In the genomic region with DNA sequence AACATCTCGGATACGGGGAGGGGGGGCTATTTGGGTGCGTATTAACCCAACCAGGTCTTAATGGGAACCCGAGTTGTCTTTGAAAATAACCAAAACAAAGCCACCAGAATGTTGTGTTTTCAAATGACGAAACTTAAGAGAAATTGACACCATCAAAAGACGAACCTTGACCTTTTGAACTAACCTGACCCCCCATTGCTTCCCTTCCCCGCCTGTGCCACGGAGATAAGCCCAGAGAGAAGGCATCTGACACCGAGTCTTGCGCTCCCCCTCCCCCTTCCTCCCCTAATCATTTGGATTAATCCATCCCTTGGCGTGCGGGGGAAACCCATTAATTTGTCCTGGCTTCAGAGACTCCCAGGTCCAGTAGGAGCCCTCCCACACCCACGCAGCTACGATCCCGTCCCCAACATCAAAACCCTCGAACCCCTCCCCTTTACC, we compare ENCODE assay signal across 10 cellular contexts. TPM values are rescaled to one million over a fixed set of nuclear protein-coding genes. Genes with fewer than 3 reads are reported as not detected.
DNase-seq lines count a peak whose midpoint lies in the region; ATAC-seq and TF ChIP-seq lines count a peak whose summit lies in the region.
"Had no signal": no experiment of that assay in that cellular context is flagged by ENCODE, and none has a peak within 500 bp of the region (broad histone marks: within the 10 kb centered on the region; RNA-seq: fewer than 3 reads in every experiment).

No MANE protein-coding gene starts in this region.

- H2BK15ac ChIP-seq in IMR-90 (ENCODE audit: low read depth, low read length) = no peak overlapping the region

- TF ChIP-seq RAD21 in IMR-90 (IDR thresholded peaks at IDR 0.05; ENCODE audit: low read length) = no peak

- H3K27me3 Mint-ChIP-seq in mesothelial cell of epicardium (ENCODE audit: low read depth) = peaks cover 1% of the 10 kb centered on the region

- no peaks in the 10 kb centered on the region for H3K36me3 Mint-ChIP-seq in mesothelial cell of epicardium

- 29% methylated on average over 7 of the region's 16 CpGs; no CpG with 5 or more reads in 1 of the 2 experiments for WGBS in IMR-90 (ENCODE audit: extremely low coverage in 2 of 2, insufficient read length in 1 of 2), 2 experiments
- 21% methylated on average over 16 of the region's 16 CpGs for WGBS in body of pancreas, 2 donors
- WGBS in spleen, 5 donors = 17 to 30% (median 23%) methylated on average over 16 of the region's 16 CpGs

- intact Hi-C loops in IMR-90 (cut with micrococcal nuclease) (no loop called here), body of pancreas (cut with DNase I) (no loop called here), spleen (cut with DNase I; ENCODE audit: low total_unique reads) (no loop called here), left colon (cut with DNase I, micrococcal nuclease) (no loop called here)

- peak overlapping the region; percentile 43 for H3K4ac ChIP-seq in IMR-90 (ENCODE audit: low read depth, low read length)

- no peak for TF ChIP-seq POLR2A in IMR-90 (IDR thresholded peaks at IDR 0.05; ENCODE audit: low read depth, low read length)
- no peak for TF ChIP-seq POLR2A in body of pancreas (IDR thresholded peaks at IDR 0.05)
- no peak for TF ChIP-seq POLR2A in spleen (IDR thresholded peaks at IDR 0.05)

- POLR2A ChIA-PET in IMR-90 (lab: Charles Lee; ENCODE audit: unreplicated experiment) = no interaction called here

- H3K9ac ChIP-seq in IMR-90 (ENCODE audit: low read depth, low read length) = no peak overlapping the region

- H3K27ac ChIP-seq in IMR-90 (ENCODE audit: insufficient read depth, low read length) = no peak overlapping the region
- peak overlapping the region; percentile 10 to 92 (median 88) for H3K27ac ChIP-seq in body of pancreas
- no peak overlapping the region for H3K27ac ChIP-seq in spleen

- BruUV-seq in IMR-90 (replicated peaks; lab: Mats Ljungman, UMichigan) = no TSS peak

- peaks cover 5% of the 10 kb centered on the region; the same call in 1 of the 2 replicates for H3K9me1 ChIP-seq in IMR-90 (ENCODE audit: insufficient read depth, low read length)

- H3K9me3 ChIP-seq in BE2C (no peaks in the 10 kb centered on the region), IMR-90 (ENCODE audit: control insufficient read depth, insufficient read depth, low read length) (no peaks in the 10 kb centered on the region), body of pancreas (no peaks in the 10 kb centered on the region), spleen (no peaks in the 10 kb centered on the region)
- H3K9me3 ChIP-seq: ovary had no signal

- 0 out of 2 replicates have a peak, but pooled peaks cover 8% of the 10 kb centered on the region for H4K20me1 ChIP-seq in IMR-90 (ENCODE audit: insufficient read depth, low read length)

- no peak overlapping the region for H4K5ac ChIP-seq in IMR-90 (ENCODE audit: low read depth, low read length)

- H3K4me3 Mint-ChIP-seq in mesothelial cell of epicardium = peak overlapping the region; percentile 77

- no peak overlapping the region for H2BK5ac ChIP-seq in IMR-90 (ENCODE audit: low read depth, low read length, poor library complexity, severe bottlenecking)

- peaks cover 11 to 25% of the 10 kb centered on the region in 2 experiments; a peak in 3 of 4 replicates for H3K79me1 ChIP-seq in IMR-90 (ENCODE audit: low read depth in 1 of 2, low read length in 2 of 2)

- no peak overlapping the region for H2BK120ac ChIP-seq in IMR-90 (ENCODE audit: low read depth, low read length)

- H3K27me3 ChIP-seq in BE2C (no peaks in the 10 kb centered on the region), IMR-90 (ENCODE audit: control insufficient read depth, insufficient read depth, low read length) (no peaks in the 10 kb centered on the region), body of pancreas (no peaks in the 10 kb centered on the region), spleen (replicated peaks in 1 of 7) (peaks cover 0 to 73% (median 40%) of the 10 kb centered on the region in 7 donors)
- H3K27me3 ChIP-seq: ovary had no signal

- H3K14ac ChIP-seq in IMR-90 (replicated peaks; ENCODE audit: low read depth, low read length) = no peak overlapping the region

- CTCF ChIA-PET in IMR-90 (lab: Yijun Ruan, JAX) = no interaction called here

- dilution Hi-C loops in IMR-90 (cut with HindIII; ENCODE audit: low sequenced_read_pairs, unreplicated experiment) = no loop called here

- no peak overlapping the region for H2BK20ac ChIP-seq in IMR-90 (ENCODE audit: low read depth, low read length)

- no peaks in the 10 kb centered on the region for H3K9me3 Mint-ChIP-seq in mesothelial cell of epicardium

- H3K36me3 ChIP-seq in BE2C (no peaks in the 10 kb centered on the region), IMR-90 (ENCODE audit: control insufficient read depth, insufficient read depth, low read length) (no peaks in the 10 kb centered on the region), body of pancreas (replicated peaks in 1 of 2; ENCODE audit: insufficient read depth in 1 of 2, low read depth in 2 of 2) (no peaks in the 10 kb centered on the region), spleen (no peaks in the 10 kb centered on the region)
- H3K36me3 ChIP-seq: ovary had no signal

- H3K4me2 ChIP-seq in IMR-90 (ENCODE audit: low read depth, low read length) = no peak overlapping the region; the same call in 1 of the 2 replicates

- H3K4me3 ChIP-seq in BE2C (ENCODE audit: low read depth, low read length) (peak overlapping the region; percentile 75), IMR-90 (ENCODE audit: insufficient read depth, low read depth, low read length) (no peak overlapping the region), body of pancreas (no peak overlapping the region), spleen (peak overlapping the region in 3 of 8 donors; percentile 37 to 74 (median 48))

- H3K4me1 ChIP-seq in BE2C (peaks cover 4% of the 10 kb centered on the region; the same call in 1 of the 2 replicates), IMR-90 (ENCODE audit: control insufficient read depth, insufficient read depth, low read length) (peaks cover 12% of the 10 kb centered on the region), body of pancreas (peaks cover 41% of the 10 kb centered on the region), spleen (peaks cover 19 to 64% (median 58%) of the 10 kb centered on the region in 6 donors)

- peak overlapping the region in 1 of 2 experiments; percentile 93; a peak in 3 of 4 replicates for H4K8ac ChIP-seq in IMR-90 (ENCODE audit: low read depth in 2 of 2, low read length in 2 of 2)

- H4K91ac ChIP-seq in IMR-90 (ENCODE audit: insufficient read depth, low read depth, low read length) = no peak overlapping the region

- H3K27ac Mint-ChIP-seq in mesothelial cell of epicardium = peak overlapping the region; percentile 93

- peaks cover 35% of the 10 kb centered on the region for H3K4me1 Mint-ChIP-seq in mesothelial cell of epicardium

- no peak overlapping the region for H3K18ac ChIP-seq in IMR-90 (ENCODE audit: low read depth, low read length)

- H2AK9ac ChIP-seq in IMR-90 (replicated peaks; ENCODE audit: low read depth, low read length, poor library complexity) = no peak overlapping the region

- no peak overlapping the region for H3K56ac ChIP-seq in IMR-90 (ENCODE audit: extremely low read depth, insufficient read depth, low read length)

- no peak for ATAC-seq in IMR-90 (ENCODE audit: low read depth)
- ATAC-seq in body of pancreas = no peak
- no peak for ATAC-seq in left colon
- ATAC-seq in HG02884 (IDR thresholded peaks at IDR 0.05; ENCODE audit: unreplicated experiment) = no peak

- H2AK5ac ChIP-seq in IMR-90 (ENCODE audit: low read depth, low read length) = peak overlapping the region; percentile 40; the same call in 1 of the 2 replicates

- no peak for TF ChIP-seq CTCF in BE2C (IDR thresholded peaks at IDR 0.05; ENCODE audit: low read depth, low read length)
- TF ChIP-seq CTCF in IMR-90 (conservative IDR thresholded peaks at IDR 0.05; ENCODE audit: low read depth, low read length) = no peak
- no peak for TF ChIP-seq CTCF in body of pancreas (IDR thresholded peaks at IDR 0.05)
- no peak for TF ChIP-seq CTCF in mesothelial cell of epicardium (IDR thresholded peaks at IDR 0.05; ENCODE audit: unreplicated experiment)
- no peak for TF ChIP-seq CTCF in spleen (IDR thresholded peaks at IDR 0.05 in 8 of 11, conservative IDR thresholded peaks at IDR 0.05 in 3 of 11)

- in situ Hi-C loops in IMR-90 (cut with MboI; ENCODE audit: low sequenced_read_pairs) = no loop called here

- peak overlapping the region; percentile 97 for H2AFZ ChIP-seq in IMR-90 (replicated peaks; ENCODE audit: low read length, poor library complexity)

- H3K23ac ChIP-seq in IMR-90 (ENCODE audit: low read depth, low read length) = no peak overlapping the region

- DNase-seq in BE2C (no peak), IMR-90 (no peak), body of pancreas (no peak), mesothelial cell of epicardium (ENCODE audit: low spot score in 2 of 2, unreplicated experiment in 2 of 2) (no peak), spleen (no peak), left colon (no peak), mesenteric fat pad (ENCODE audit: low spot score) (no peak)

RNA-seq across cellular contexts. Expression of gene GCAT, which starts 4.5 kb away (rescaled TPM):
- 24.4 TPM for polyA plus RNA-seq in BE2C (2012; ENCODE audit: insufficient read depth, insufficient read length, low read depth)
- total RNA-seq in IMR-90 (2012; rRNA removed) (25.6 and 32.3 TPM in 2 replicates), body of pancreas (10 to 100 TPM; 31.6 to 42.5 TPM), mesothelial cell of epicardium (9.8 to 13.2 TPM (median 12.5 TPM) in 3 replicates), spleen (1 to 10 TPM in 5 of 7 donors, under 1 TPM in 1, not detected in 1; 0.94 to 2.2 (median 1.7) TPM), left colon (10 to 100 TPM; 10.2 to 10.6 TPM), mesenteric fat pad (4.3 TPM)
- polyA plus RNA-seq in IMR-90 (2012; rRNA removed) (20.6 and 26.2 TPM in 2 replicates), spleen (1 to 10 TPM; 1.7 to 3.9 (median 1.9) TPM)
- polyA plus RNA-seq in IMR-90 (2012; cell fraction: cytosol; rRNA removed) = 18.9 and 29.8 TPM in 2 replicates
- 15.8 and 38.2 TPM in 2 replicates for polyA plus RNA-seq in IMR-90 (2012; cell fraction: nucleus; rRNA removed; ENCODE audit: low replicate concordance)

RNA-seq across cellular contexts. Expression of gene GALR3, which starts 20.0 kb away (rescaled TPM):
- not detected for polyA plus RNA-seq in BE2C (2012; ENCODE audit: insufficient read depth, insufficient read length, low read depth)
- total RNA-seq in IMR-90 (2012; rRNA removed) = not detected in 2 replicates
- polyA plus RNA-seq in IMR-90 (2012; rRNA removed) = not detected in 2 replicates
- not detected in 2 replicates for polyA plus RNA-seq in IMR-90 (2012; cell fraction: cytosol; rRNA removed)
- 0.15 TPM in 1 of 2 replicates, not detected in the other for polyA plus RNA-seq in IMR-90 (2012; cell fraction: nucleus; rRNA removed; ENCODE audit: low replicate concordance)
- total RNA-seq in body of pancreas = not detected
- 0.22 to 0.31 TPM in 2 of 3 replicates, not detected in the other for total RNA-seq in mesothelial cell of epicardium
- not detected for total RNA-seq in spleen
- not detected for polyA plus RNA-seq in spleen
- not detected for total RNA-seq in left colon
- total RNA-seq in mesenteric fat pad = not detected
- total RNA-seq: HT1080, ovary had no signal
- polyA plus RNA-seq: ovary had no signal

RNA-seq across cellular contexts. Expression of gene ANKRD54, which starts 40.9 kb away (rescaled TPM):
- 95.5 TPM for polyA plus RNA-seq in BE2C (2012; ENCODE audit: insufficient read depth, insufficient read length, low read depth)
- 18.5 and 20.3 TPM in 2 replicates for total RNA-seq in IMR-90 (2012; rRNA removed)
- 31.3 and 31.5 TPM in 2 replicates for polyA plus RNA-seq in IMR-90 (2012; rRNA removed)
- 27.1 and 36.8 TPM in 2 replicates for polyA plus RNA-seq in IMR-90 (2012; cell fraction: cytosol; rRNA removed)
- 46.2 and 142 TPM in 2 replicates for polyA plus RNA-seq in IMR-90 (2012; cell fraction: nucleus; rRNA removed; ENCODE audit: low replicate concordance)
- total RNA-seq in body of pancreas = 10 to 100 TPM; 38.1 to 88.0 TPM
- total RNA-seq in mesothelial cell of epicardium = 16.1 to 18.4 TPM (median 17.1 TPM) in 3 replicates
- total RNA-seq in spleen = 10 to 100 TPM; 14.5 to 31.0 (median 15.3) TPM
- 10 to 100 TPM; 15.7 to 17.5 (median 15.8) TPM for polyA plus RNA-seq in spleen
- 10 to 100 TPM; 21.1 to 25.6 TPM for total RNA-seq in left colon
- total RNA-seq in mesenteric fat pad = 15.6 TPM

RNA-seq across cellular contexts. Expression of gene EIF3L, which starts 46.0 kb away (rescaled TPM):
- 332 TPM for polyA plus RNA-seq in BE2C (2012; ENCODE audit: insufficient read depth, insufficient read length, low read depth)
- total RNA-seq in IMR-90 (2012; rRNA removed) (464 and 593 TPM in 2 replicates), body of pancreas (100 to 1,000 TPM; 139 to 230 TPM), mesothelial cell of epicardium (633 to 642 TPM (median 639 TPM) in 3 replicates), spleen (100 to 1,000 TPM; 254 to 407 (median 337) TPM), left colon (100 to 1,000 TPM; 362 to 388 TPM), mesenteric fat pad (258 TPM)
- polyA plus RNA-seq in IMR-90 (2012; rRNA removed) (354 and 391 TPM in 2 replicates), spleen (100 to 1,000 TPM; 275 to 364 (median 331) TPM)
- polyA plus RNA-seq in IMR-90 (2012; cell fraction: cytosol; rRNA removed) = 183 and 246 TPM in 2 replicates
- 89.0 and 188 TPM in 2 replicates for polyA plus RNA-seq in IMR-90 (2012; cell fraction: nucleus; rRNA removed; ENCODE audit: low replicate concordance)

Comparison
In these comparisons a context has a peak if more than half of its experiments do, and no peak if none do; other contexts are left out.
1. H3K27ac ChIP-seq: peak in body of pancreas (4 of 4); none in IMR-90 (single experiment) and spleen (0 of 8).